8 cellular contexts compared by ENCODE assay signal in the genomic region with DNA sequence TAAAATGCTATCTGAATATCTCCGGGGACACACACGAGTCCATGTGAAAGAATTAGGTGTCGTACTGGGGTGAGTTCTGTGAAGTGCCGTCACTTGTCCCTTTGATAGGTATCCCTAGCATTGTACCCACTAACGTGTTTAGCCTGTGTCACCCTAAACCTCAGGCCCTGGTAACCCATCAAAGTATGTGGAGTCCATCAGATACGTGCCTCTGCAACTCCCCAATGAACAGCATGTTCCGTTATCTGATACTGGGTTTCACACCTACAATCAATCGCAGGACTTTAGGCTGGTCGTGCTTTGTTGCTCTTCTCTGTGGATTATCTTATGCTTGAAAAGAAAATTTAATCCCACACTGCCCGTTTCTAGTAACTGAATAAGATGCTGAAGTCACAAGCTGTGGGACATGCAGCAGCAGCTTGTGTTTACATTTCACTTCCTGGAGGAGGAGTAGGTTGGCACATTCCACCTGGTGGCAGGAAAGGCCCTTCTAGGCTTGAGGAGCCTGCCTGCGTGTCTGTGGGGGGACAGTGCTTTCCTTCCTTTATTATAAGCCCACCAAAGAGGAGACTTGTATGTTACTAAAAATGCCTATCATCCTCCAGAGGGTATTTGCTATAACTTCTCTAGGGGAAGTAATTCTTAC.
DNase-seq lines count a peak whose midpoint lies in the region; ATAC-seq and TF ChIP-seq lines count a peak whose summit lies in the region.
"Had no signal": no experiment of that assay in that cellular context is flagged by ENCODE, and none has a peak within 500 bp of the region (broad histone marks: within the 10 kb centered on the region; RNA-seq: fewer than 3 reads in every experiment).

No MANE protein-coding gene starts in this region.

- no peaks in the 10 kb centered on the region for H3K27me3 ChIP-seq in left ventricle myocardium inferior (ENCODE audit: low read depth)

- H3K27ac ChIP-seq in left ventricle myocardium inferior (replicated peaks): peak overlapping the region; percentile 27

- no peak overlapping the region for H3K4me3 Mint-ChIP-seq in stimulated activated effector memory CD8-positive, alpha-beta T cell treated with anti-CD3 and anti-CD28 coated beads, Interleukin-12 subunit alpha, Interleukin-12 subunit beta, amount 100 ng/mL, for 72 hours

- no peaks in the 10 kb centered on the region for H3K9me3 ChIP-seq in left ventricle myocardium inferior (replicated peaks)

- peaks cover 29% of the 10 kb centered on the region for H3K36me3 Mint-ChIP-seq in stimulated activated effector memory CD8-positive, alpha-beta T cell treated with anti-CD3 and anti-CD28 coated beads, Interleukin-12 subunit alpha, Interleukin-12 subunit beta, amount 100 ng/mL, for 72 hours

- H3K4me1 ChIP-seq in left ventricle myocardium inferior: peaks cover 23% of the 10 kb centered on the region

- intact Hi-C loops in left ventricle myocardium inferior (cut with micrococcal nuclease): no loop called here

- peak; percentile 35 for DNase-seq in SK-MEL-5 (ENCODE audit: low read depth, low spot score)
- DNase-seq in left ventricle myocardium inferior: no peak
- no peak for DNase-seq in stimulated activated effector memory CD8-positive, alpha-beta T cell treated with anti-CD3 and anti-CD28 coated beads, Interleukin-12 subunit alpha, Interleukin-12 subunit beta, amount 100 ng/mL, for 72 hours (ENCODE audit: low spot score in 2 of 2)
- no peak for DNase-seq in NCI-H2196 (lab: John Stamatoyannopoulos, UW; ENCODE audit: unreplicated experiment)
- DNase-seq: stimulated activated CD8-positive, alpha-beta memory T cell treated with anti-CD3 and anti-CD28 coated beads, Interleukin-4, amount 100 ng/mL, for 48 hours had no signal

- TF ChIP-seq CTCF in GM12872 (IDR thresholded peaks at IDR 0.05; ENCODE audit: insufficient read depth, low read depth, low read length): peak; percentile 21; the same call in 2 of the 3 replicates
- peak; percentile 10 for TF ChIP-seq CTCF in left ventricle myocardium inferior (IDR thresholded peaks at IDR 0.05; ENCODE audit: borderline replicate concordance)

- peak overlapping the region; percentile 67 for H3K27ac Mint-ChIP-seq in stimulated activated effector memory CD8-positive, alpha-beta T cell treated with anti-CD3 and anti-CD28 coated beads, Interleukin-12 subunit alpha, Interleukin-12 subunit beta, amount 100 ng/mL, for 72 hours

- H3K9me3 Mint-ChIP-seq in stimulated activated effector memory CD8-positive, alpha-beta T cell treated with anti-CD3 and anti-CD28 coated beads, Interleukin-12 subunit alpha, Interleukin-12 subunit beta, amount 100 ng/mL, for 72 hours: peaks cover 3% of the 10 kb centered on the region

- H3K4me1 Mint-ChIP-seq in stimulated activated effector memory CD8-positive, alpha-beta T cell treated with anti-CD3 and anti-CD28 coated beads, Interleukin-12 subunit alpha, Interleukin-12 subunit beta, amount 100 ng/mL, for 72 hours: peaks cover 38% of the 10 kb centered on the region

- in situ Hi-C loops in SK-MEL-5 (cut with HindIII; ENCODE audit: low pct_unique_long_range_greater_than_20kb, low sequenced_read_pairs): no loop called here

- H3K4me3 ChIP-seq in left ventricle myocardium inferior: no peak overlapping the region

- ATAC-seq in stimulated activated effector memory CD8-positive, alpha-beta T cell treated with anti-CD3 and anti-CD28 coated beads, Interleukin-12 subunit alpha, Interleukin-12 subunit beta, amount 100 ng/mL, for 72 hours: peak; percentile 56
- ATAC-seq in GM18867 (IDR thresholded peaks at IDR 0.05; ENCODE audit: unreplicated experiment) (no peak), GM18873 (IDR thresholded peaks at IDR 0.05; ENCODE audit: low FRiP score, unreplicated experiment) (no peak)

- peaks cover 68% of the 10 kb centered on the region for H3K36me3 ChIP-seq in left ventricle myocardium inferior
